21 cellular contexts compared by ENCODE assay signal in the genomic region with DNA sequence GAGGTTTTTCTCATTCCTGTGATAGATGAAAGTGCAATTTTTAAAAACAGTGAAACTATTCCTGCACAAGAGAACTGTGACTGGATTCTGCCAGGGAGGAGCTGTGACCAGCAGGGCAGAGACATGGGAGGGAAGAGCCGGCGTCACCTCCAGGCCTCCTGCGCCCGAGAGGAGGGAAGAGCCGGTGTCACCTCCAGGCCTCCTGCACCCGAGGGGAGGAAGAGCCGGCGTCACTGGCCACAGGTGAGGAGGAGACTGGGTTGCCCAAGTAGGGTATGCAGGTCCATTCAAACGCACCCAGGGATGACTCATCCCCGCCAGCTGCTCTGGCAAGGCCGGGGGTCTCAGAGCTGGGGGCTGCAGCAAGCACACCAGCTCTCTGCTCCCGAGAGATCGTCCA. TPM values are rescaled to one million over a fixed set of nuclear protein-coding genes. Genes with fewer than 3 reads are reported as not detected.
A peak's percentile ranks its signal among the peaks of the same experiment; 100 is the strongest.
DNase-seq lines count a peak whose midpoint lies in the region; ATAC-seq and TF ChIP-seq lines count a peak whose summit lies in the region.
"Had no signal": no experiment of that assay in that cellular context is flagged by ENCODE, and none has a peak within 500 bp of the region (broad histone marks: within the 10 kb centered on the region; RNA-seq: fewer than 3 reads in every experiment).

No MANE protein-coding gene starts in this region.

- no peaks in the 10 kb centered on the region for H3K4me1 Mint-ChIP-seq in endodermal cell
- H3K4me1 Mint-ChIP-seq in osteocyte (ENCODE audit: unreplicated experiment): peaks cover 8% of the 10 kb centered on the region

- no peak overlapping the region for H3K9ac ChIP-seq in endodermal cell (ENCODE audit: extremely low read depth, low read length, poor library complexity, severe bottlenecking)

- H3K4me3 Mint-ChIP-seq in endodermal cell (no peak overlapping the region), osteocyte (ENCODE audit: unreplicated experiment) (no peak overlapping the region)
- H3K4me3 Mint-ChIP-seq: activated CD4-positive, alpha-beta memory T cell treated with anti-CD3 and anti-CD28 coated beads for 36 hours; central memory CD8-positive, alpha-beta T cell had no signal

- TF ChIP-seq POLR2A in esophagus squamous epithelium (IDR thresholded peaks at IDR 0.05): no peak

- H3K9me3 ChIP-seq in heart right ventricle: no peaks in the 10 kb centered on the region
- H3K9me3 ChIP-seq in endodermal cell (ENCODE audit: control insufficient read depth, low read length): no peaks in the 10 kb centered on the region
- H3K9me3 ChIP-seq in esophagus squamous epithelium: no peaks in the 10 kb centered on the region
- H3K9me3 ChIP-seq: prostate gland had no signal

- no peak for ATAC-seq in heart right ventricle
- ATAC-seq in GM18873 (IDR thresholded peaks at IDR 0.05; ENCODE audit: low FRiP score, unreplicated experiment): no peak
- ATAC-seq: activated CD4-positive, CD25-positive, alpha-beta regulatory T cell treated with anti-CD3 and anti-CD28 coated beads, Interleukin-2, amount 50 U/mL, for 24 hours; stimulated activated naive CD8-positive, alpha-beta T cell treated with anti-CD3 and anti-CD28 coated beads, Interleukin-15, Interleukin-2, amounts not matched to agents 100 U/mL and 50 U/mL, for 24 hours had no signal

- H3K27ac Mint-ChIP-seq in endodermal cell (no peak overlapping the region), osteocyte (ENCODE audit: unreplicated experiment) (no peak overlapping the region)
- H3K27ac Mint-ChIP-seq: activated CD4-positive, alpha-beta memory T cell treated with anti-CD3 and anti-CD28 coated beads for 36 hours had no signal

- no peak overlapping the region for H3K27ac ChIP-seq in heart right ventricle
- no peak overlapping the region for H3K27ac ChIP-seq in endodermal cell (ENCODE audit: low read depth, low read length)
- no peak overlapping the region for H3K27ac ChIP-seq in esophagus squamous epithelium
- H3K27ac ChIP-seq: prostate gland had no signal

- 81 to 89% methylated on average over 13 of the region's 13 CpGs for WGBS in heart right ventricle, 2 donors
- 85 to 89% methylated on average over 4 to 13 of the region's 13 CpGs for WGBS in endodermal cell (ENCODE audit: insufficient coverage in 1 of 2, insufficient read length in 1 of 2), 2 experiments
- 75 to 79% methylated on average over 4 to 13 of the region's 13 CpGs for WGBS in esophagus squamous epithelium, 2 donors

- H3K36me3 ChIP-seq in heart right ventricle (no peaks in the 10 kb centered on the region), endodermal cell (ENCODE audit: control insufficient read depth, insufficient read depth, low read length) (no peaks in the 10 kb centered on the region), esophagus squamous epithelium (no peaks in the 10 kb centered on the region)
- H3K36me3 ChIP-seq: prostate gland had no signal

- H3K27me3 Mint-ChIP-seq in endodermal cell (ENCODE audit: insufficient read depth) (peaks cover 1% of the 10 kb centered on the region), osteocyte (ENCODE audit: unreplicated experiment) (peaks cover 3% of the 10 kb centered on the region)

- H3K9me3 Mint-ChIP-seq in endodermal cell (peaks cover 2% of the 10 kb centered on the region), osteocyte (ENCODE audit: unreplicated experiment) (peaks cover 3% of the 10 kb centered on the region)
- H3K9me3 Mint-ChIP-seq: activated CD4-positive, alpha-beta memory T cell treated with anti-CD3 and anti-CD28 coated beads for 36 hours; central memory CD8-positive, alpha-beta T cell had no signal

- no peaks in the 10 kb centered on the region for H3K36me3 Mint-ChIP-seq in endodermal cell (ENCODE audit: low read depth)
- no peaks in the 10 kb centered on the region for H3K36me3 Mint-ChIP-seq in osteocyte (ENCODE audit: unreplicated experiment)
- H3K36me3 Mint-ChIP-seq: activated CD4-positive, alpha-beta memory T cell treated with anti-CD3 and anti-CD28 coated beads for 36 hours had no signal

- H3K4me1 ChIP-seq in heart right ventricle (peaks cover 0 to 7% (median 0%) of the 10 kb centered on the region in 9 donors), endodermal cell (ENCODE audit: control insufficient read depth, insufficient read depth, low read length) (no peaks in the 10 kb centered on the region), esophagus squamous epithelium (no peaks in the 10 kb centered on the region)
- H3K4me1 ChIP-seq: prostate gland had no signal

- intact Hi-C loops in cardiac septum (cut with DNase I): no loop called here
- intact Hi-C loops in heart right ventricle (cut with DNase I): no loop called here
- intact Hi-C loops in esophagus squamous epithelium (cut with DNase I): no loop called here

- DNase-seq in cardiac septum (ENCODE audit: low spot score): peak; percentile 41
- no peak for DNase-seq in heart right ventricle
- DNase-seq in endodermal cell: peak; percentile 55
- DNase-seq in osteocyte (ENCODE audit: extremely low spot score, unreplicated experiment): peak; percentile 75
- no peak for DNase-seq in GM03348 (ENCODE audit: low spot score)
- no peak for DNase-seq in esophagus squamous epithelium (lab: John Stamatoyannopoulos, UW)
- DNase-seq: activated CD4-positive, alpha-beta memory T cell treated with anti-CD3 and anti-CD28 coated beads for 36 hours; C1 segment of cervical spinal cord; Caco-2; DND-41; islet precursor cell; MV-4-11; NCI-H146; RPMI8226; stimulated activated naive CD8-positive, alpha-beta T cell treated with anti-CD3 and anti-CD28 coated beads, Interleukin-15, Interleukin-2, amounts not matched to agents 100 U/mL and 50 U/mL, for 24 hours; T-helper 1 cell had no signal

- TF ChIP-seq CTCF in heart right ventricle (IDR thresholded peaks at IDR 0.05): no peak
- no peak for TF ChIP-seq CTCF in endodermal cell (conservative IDR thresholded peaks at IDR 0.05)
- no peak for TF ChIP-seq CTCF in osteocyte (IDR thresholded peaks at IDR 0.05)
- no peak for TF ChIP-seq CTCF in esophagus squamous epithelium (IDR thresholded peaks at IDR 0.05)

- H3K27me3 ChIP-seq in heart right ventricle (peaks cover 0 to 16% (median 3%) of the 10 kb centered on the region in 7 donors), endodermal cell (ENCODE audit: control insufficient read depth, insufficient read depth, low read length, poor library complexity, severe bottlenecking) (no peaks in the 10 kb centered on the region), esophagus squamous epithelium (peaks cover 0 to 54% (median 0%) of the 10 kb centered on the region in 4 donors)

- H3K4me3 ChIP-seq in heart right ventricle (no peak overlapping the region), endodermal cell (ENCODE audit: low read length) (no peak overlapping the region), esophagus squamous epithelium (no peak overlapping the region)
- H3K4me3 ChIP-seq: lung, prostate gland had no signal

RNA-seq across cellular contexts. Expression of a gene that starts 56.7 kb away (rescaled TPM):
- 104 TPM for total RNA-seq in cardiac septum
- 10 to 100 TPM; 56.0 to 90.1 (median 70.9) TPM for total RNA-seq in heart right ventricle
- 100 to 1,000 TPM in 1 of 2 donors, 10 to 100 TPM in 1; 39.0 to 134 TPM for polyA plus RNA-seq in heart right ventricle
- total RNA-seq in endodermal cell: 10 to 100 TPM in 1 of 2 donors, 1 to 10 TPM in 1; 7.3 to 10.3 TPM
- 17.8 TPM for polyA plus RNA-seq in endodermal cell (2013, experiment 1 of 2)
- 16.6 TPM for polyA plus RNA-seq in endodermal cell (2013, experiment 2 of 2)
- total RNA-seq in osteocyte: 214 and 217 TPM in 2 replicates
- 100 to 1,000 TPM in 1 of 4 donors, 10 to 100 TPM in 3; 80.3 to 137 (median 87.7) TPM for total RNA-seq in esophagus squamous epithelium

Comparison
In these comparisons a context has a peak if more than half of its experiments do, and no peak if none do; other contexts are left out.
1. DNase-seq: peak in cardiac septum (single experiment), endodermal cell (single experiment) and osteocyte (single experiment); none in heart right ventricle (0 of 2), GM03348 (single experiment) and esophagus squamous epithelium (single experiment).